Comparison of ENCODE assay signal across 8 cellular contexts in the genomic region with DNA sequence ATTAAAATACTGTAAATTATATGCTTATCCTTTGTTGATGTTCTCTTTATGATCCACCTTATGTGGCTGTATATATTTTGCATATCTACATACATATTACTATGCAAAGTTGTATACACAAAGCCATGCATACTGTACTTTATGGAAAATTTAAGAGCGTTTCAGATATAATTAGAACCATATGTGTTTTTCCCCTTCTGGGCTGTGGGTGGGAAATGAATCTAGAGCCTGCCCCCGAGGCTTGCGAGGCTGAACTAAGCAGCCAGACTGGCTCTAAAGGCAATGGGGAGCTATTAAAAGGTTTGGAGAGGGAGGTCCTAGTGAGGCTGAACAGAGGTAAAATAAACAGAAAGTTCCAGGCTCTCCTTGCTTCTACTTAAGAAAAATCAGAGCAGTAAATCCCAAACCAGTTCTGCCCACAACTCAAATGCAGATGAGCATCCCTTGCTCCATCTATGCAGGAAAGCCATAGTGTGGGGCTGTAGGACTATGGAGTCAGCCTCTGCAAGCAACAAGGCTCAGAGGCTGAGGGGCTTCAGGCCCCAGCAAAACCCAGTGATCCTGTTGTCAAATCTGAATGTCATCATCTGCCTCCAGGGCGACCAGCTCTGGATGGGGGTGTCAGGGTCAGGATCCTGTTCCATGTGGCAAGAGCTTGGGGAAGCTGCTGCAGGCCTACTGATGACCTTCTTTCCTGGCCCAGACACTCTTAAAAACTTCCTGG. TPM values are rescaled to one million over a fixed set of nuclear protein-coding genes. Genes with fewer than 3 reads are reported as not detected.
DNase-seq lines count a peak whose midpoint lies in the region; ATAC-seq, FAIRE-seq and TF ChIP-seq lines count a peak whose summit lies in the region.

No MANE protein-coding gene starts in this region.

- no peak overlapping the region for H2AFZ ChIP-seq in HepG2 (ENCODE audit: low read length)

- no peak for TF ChIP-seq EP300 in A549 (IDR thresholded peaks at IDR 0.05)
- TF ChIP-seq EP300 in HepG2 (IDR thresholded peaks at IDR 0.05; ENCODE audit: low read depth in 2 of 2, low read length in 2 of 2) = no peak
- TF ChIP-seq EP300 in HepG2 (CRISPR knock-in tag; IDR thresholded peaks at IDR 0.05; ENCODE audit: borderline replicate concordance) = no peak

- TF ChIP-seq RAD21 in A549 (conservative IDR thresholded peaks at IDR 0.05 in 1 of 2, IDR thresholded peaks at IDR 0.05 in 1 of 2) (no peak), HepG2 (CRISPR knock-in tag; IDR thresholded peaks at IDR 0.05) (no peak)

- H3K4me3 ChIP-seq in A549 (no peak overlapping the region), HepG2 (replicated peaks in 1 of 3; ENCODE audit: insufficient read depth in 1 of 3, low read depth in 2 of 3, low read length in 3 of 3) (peak overlapping the region; percentile 11 to 74 (median 50); a peak in 5 of 6 replicates), thyroid gland (replicated peaks in 1 of 3) (no peak overlapping the region)

- no peaks in the 10 kb centered on the region for H3K27me3 ChIP-seq in HepG2 (ENCODE audit: control insufficient read depth in 1 of 2, insufficient read depth in 2 of 2, low read length in 2 of 2)
- H3K27me3 ChIP-seq in thyroid gland = no peaks in the 10 kb centered on the region

- TF ChIP-seq POLR2A in A549 (IDR thresholded peaks at IDR 0.05; ENCODE audit: low read length) (no peak), HepG2 (IDR thresholded peaks at IDR 0.05; ENCODE audit: insufficient read depth in 1 of 2, low read depth in 2 of 2, low read length in 2 of 2) (no peak), thyroid gland (IDR thresholded peaks at IDR 0.05) (peak in 1 of 2 donors; percentile 79)

- H3K79me2 ChIP-seq in HepG2 (ENCODE audit: insufficient read depth, low read length) = no peaks in the 10 kb centered on the region

- ATAC-seq in A549 (peak; percentile 2 to 35; a peak in 5 of 6 replicates), HepG2 (peak; percentile 8)

- H4K20me1 ChIP-seq in HepG2 (ENCODE audit: insufficient read depth, low read length) = no peaks in the 10 kb centered on the region

- in situ Hi-C loops in HepG2 (cut with HindIII; ENCODE audit: extremely low pct_ligation_motif_present, low pct_unique_long_range_greater_than_20kb) = no loop called here

- no peak for TF ChIP-seq CTCF in A549 (IDR thresholded peaks at IDR 0.05)
- peak; percentile 31; the same call in 1 of the 2 replicates for TF ChIP-seq CTCF in HepG2 (CRISPR knock-in tag; IDR thresholded peaks at IDR 0.05)
- no peak for TF ChIP-seq CTCF in thyroid gland (IDR thresholded peaks at IDR 0.05)

- peak overlapping the region; percentile 95 for H3K4me2 ChIP-seq in A549
- peak overlapping the region; percentile 91 for H3K4me2 ChIP-seq in HepG2 (ENCODE audit: low read depth, low read length)

- CTCF ChIA-PET in A549 (lab: Yijun Ruan, JAX) = interaction anchor here (0.6 to 2.8 kb wide), 12 partner anchors 12 to 864 kb away, joined by 3 to 29 read pairs (median 6); a partner anchor contains a TSS
- CTCF ChIA-PET in HepG2 (lab: Yijun Ruan, JAX; ENCODE audit: low intra/inter-chr PET ratio, low total read pairs) = no interaction called here

- H3K36me3 ChIP-seq in HepG2 (replicated peaks in 1 of 2; ENCODE audit: control insufficient read depth in 1 of 2, insufficient read depth in 2 of 2, low read length in 2 of 2) = no peaks in the 10 kb centered on the region
- no peaks in the 10 kb centered on the region for H3K36me3 ChIP-seq in thyroid gland

- BruUV-seq in HepG2 (replicated peaks; lab: Mats Ljungman, UMichigan) = no TSS peak

- H3K9me3 ChIP-seq in A549 (no peaks in the 10 kb centered on the region), HepG2 (ENCODE audit: low read length) (no peaks in the 10 kb centered on the region), thyroid gland (no peaks in the 10 kb centered on the region)

- peaks cover 84% of the 10 kb centered on the region for H3K4me1 ChIP-seq in A549
- peaks cover 89% of the 10 kb centered on the region for H3K4me1 ChIP-seq in HepG2 (ENCODE audit: insufficient read depth, low read length)
- peaks cover 63 to 82% of the 10 kb centered on the region in 2 donors for H3K4me1 ChIP-seq in thyroid gland

- WGBS in A549 (ENCODE audit: missing lambda C conversion rate) = 35% methylated on average over 4 of the region's 4 CpGs
- WGBS in HepG2 (ENCODE audit: low lambda C conversion rate) = 52% methylated on average over 3 of the region's 4 CpGs
- WGBS in thyroid gland, 2 donors = 43 to 45% methylated on average over 4 of the region's 4 CpGs

- intact Hi-C loops in HepG2 (cut with micrococcal nuclease; ENCODE audit: unreplicated experiment) (loop anchor here (2.0 kb wide), 2 partner anchors 43 to 69 kb away; a partner anchor contains a TSS), thyroid gland (cut with DNase I) (loop anchor here (5.0 kb wide), 1 partner anchor 68 kb away; no protein-coding TSS in a partner anchor)

- POLR2A ChIA-PET in A549 (lab: Yijun Ruan, JAX) = interaction anchor here (0.5 to 4.8 kb wide), 10 partner anchors 13 to 61 kb away, joined by 3 to 155 read pairs (median 6); a partner anchor contains a TSS
- POLR2A ChIA-PET in HepG2 (lab: Yijun Ruan, JAX) = interaction anchor here (1.1 to 5.8 kb wide), 8 partner anchors 10 to 72 kb away, joined by 3 to 155 read pairs (median 10); a partner anchor contains a TSS

- FAIRE-seq in A549 (lab: Jason Lieb, UNC) (no peak), HepG2 (lab: Jason Lieb, UNC) (no peak)

- H3K9ac ChIP-seq in HepG2 (ENCODE audit: insufficient read depth, low read depth, low read length) = peak overlapping the region; percentile 74

- peak in 1 of 2 experiments; percentile 84 for DNase-seq in A549 (ENCODE audit: low read depth in 1 of 2, low spot score in 1 of 2)
- DNase-seq in HCEC 1CT = peak; percentile 86
- no peak for DNase-seq in HepG2 (ENCODE audit: low spot score)
- DNase-seq in thyroid gland = peak in 1 of 2 donors; percentile 28
- no peak for DNase-seq in NCI-H1436 (lab: John Stamatoyannopoulos, UW)
- DNase-seq in DMS114 treated with DMSO at 0.1 percent for 48 hours (lab: John Stamatoyannopoulos, UW; ENCODE audit: unreplicated experiment) = no peak
- DNase-seq in DMS153 treated with DMSO at 0.1 percent for 48 hours (lab: John Stamatoyannopoulos, UW; ENCODE audit: unreplicated experiment) = no peak

- H3K27ac ChIP-seq in A549 (peak overlapping the region; percentile 99 to 100), angular gyrus (ENCODE audit: low read depth, low read length) (peak overlapping the region; percentile 97), HepG2 (ENCODE audit: extremely low read length, insufficient read depth, low read length) (peak overlapping the region; percentile 91), thyroid gland (peak overlapping the region; percentile 66 to 95 (median 85))

RNA-seq across cellular contexts. Expression of a gene that starts 14.1 kb away (rescaled TPM):
- 329 and 392 TPM in 2 replicates for polyA plus RNA-seq in A549 (2011; rRNA removed)
- polyA plus RNA-seq in A549 (2012; cell fraction: cytosol; rRNA removed) = 189 and 275 TPM in 2 replicates
- 368 and 387 TPM in 2 replicates for polyA plus RNA-seq in A549 (2012; cell fraction: nucleus; rRNA removed)
- 188 to 239 TPM (median 238 TPM) in 3 replicates for polyA plus RNA-seq in A549 (2017; fragmentation: RNase III; extraction: RNeasy Plus Mini Kit Qiagen cat#74134 plus additional on column Dnase treatment)
- polyA minus RNA-seq in A549 (2011; rRNA and poly(A)+ RNA removed) = 299 and 339 TPM in 2 replicates
- 35.2 and 35.6 TPM in 2 replicates for total RNA-seq in HepG2 (2016; rRNA removed; fragmentation: Illumina TruSeq; extraction: Trizol)
- total RNA-seq in HepG2 (2016; cell fraction: cytosol; rRNA removed; fragmentation: Illumina TruSeq; extraction: Trizol; ENCODE audit: low read depth) = 17.3 and 17.4 TPM in 2 replicates
- 35.9 and 37.2 TPM in 2 replicates for total RNA-seq in HepG2 (2016; cell fraction: insoluble cytoplasmic fraction; rRNA removed; fragmentation: Illumina TruSeq; extraction: Trizol)
- total RNA-seq in HepG2 (2016; cell fraction: membrane; rRNA removed; fragmentation: Illumina TruSeq; extraction: Trizol) = 34.5 and 35.2 TPM in 2 replicates
- total RNA-seq in HepG2 (2016; cell fraction: nucleus; rRNA removed; fragmentation: Illumina TruSeq; extraction: Trizol) = 19.2 and 19.4 TPM in 2 replicates
- polyA plus RNA-seq in HepG2 (2011; rRNA removed) = 40.7 and 78.9 TPM in 2 replicates
- polyA plus RNA-seq in HepG2 (2011; cell fraction: cytosol; rRNA removed) = 47.3 and 59.3 TPM in 2 replicates
- 73.1 and 98.3 TPM in 2 replicates for polyA plus RNA-seq in HepG2 (2011; cell fraction: nucleus; rRNA removed)
- polyA plus RNA-seq in HepG2 (2012) = 82.2 and 137 TPM in 2 replicates
- 3.8 and 5.2 TPM in 2 replicates for polyA plus RNA-seq in HepG2 (2016; cell fraction: cytosol; fragmentation: Illumina TruSeq; extraction: Trizol; ENCODE audit: low read depth)
- 24.9 and 26.7 TPM in 2 replicates for polyA plus RNA-seq in HepG2 (2016; cell fraction: insoluble cytoplasmic fraction; fragmentation: Illumina TruSeq; extraction: Trizol; ENCODE audit: low read depth)
- polyA plus RNA-seq in HepG2 (2016; cell fraction: membrane; fragmentation: Illumina TruSeq; extraction: Trizol; ENCODE audit: low read depth) = 8.1 and 8.4 TPM in 2 replicates
- 27.3 and 28.4 TPM in 2 replicates for polyA plus RNA-seq in HepG2 (2016; cell fraction: nucleus; fragmentation: Illumina TruSeq; extraction: Trizol; ENCODE audit: insufficient read depth, low read depth)
- 150 and 161 TPM in 2 replicates for polyA minus RNA-seq in HepG2 (2011; rRNA and poly(A)+ RNA removed; ENCODE audit: low replicate concordance)
- 74.7 and 77.2 TPM in 2 replicates for polyA minus RNA-seq in HepG2 (2011; cell fraction: cytosol; rRNA and poly(A)+ RNA removed)
- 51.2 and 56.2 TPM in 2 replicates for polyA minus RNA-seq in HepG2 (2011; cell fraction: nucleus; rRNA and poly(A)+ RNA removed)
- 100 to 1,000 TPM in 3 of 4 donors, 10 to 100 TPM in 1; 93.0 to 309 (median 134) TPM for total RNA-seq in thyroid gland

RNA-seq across cellular contexts. Expression of a gene that starts 43.6 kb away (rescaled TPM):
- polyA plus RNA-seq in A549 (2011; rRNA removed) (82.3 and 83.7 TPM in 2 replicates), A549 (2017; fragmentation: RNase III; extraction: RNeasy Plus Mini Kit Qiagen cat#74134 plus additional on column Dnase treatment) (56.2 to 58.9 TPM (median 56.5 TPM) in 3 replicates), HepG2 (2011; rRNA removed) (16.6 and 21.6 TPM in 2 replicates)
- 21.6 and 24.9 TPM in 2 replicates for polyA plus RNA-seq in A549 (2012; cell fraction: cytosol; rRNA removed)
- 12.2 and 19.1 TPM in 2 replicates for polyA plus RNA-seq in A549 (2012; cell fraction: nucleus; rRNA removed)
- 35.9 and 39.6 TPM in 2 replicates for polyA minus RNA-seq in A549 (2011; rRNA and poly(A)+ RNA removed)
- total RNA-seq in HepG2 (2016; rRNA removed; fragmentation: Illumina TruSeq; extraction: Trizol) (30.1 and 51.0 TPM in 2 replicates), thyroid gland (10 to 100 TPM; 26.7 to 30.3 (median 28.1) TPM)
- 5.7 and 7.9 TPM in 2 replicates for total RNA-seq in HepG2 (2016; cell fraction: cytosol; rRNA removed; fragmentation: Illumina TruSeq; extraction: Trizol; ENCODE audit: low read depth)
- total RNA-seq in HepG2 (2016; cell fraction: insoluble cytoplasmic fraction; rRNA removed; fragmentation: Illumina TruSeq; extraction: Trizol) = 31.9 and 52.7 TPM in 2 replicates
- total RNA-seq in HepG2 (2016; cell fraction: membrane; rRNA removed; fragmentation: Illumina TruSeq; extraction: Trizol) = 8.5 and 11.2 TPM in 2 replicates
- total RNA-seq in HepG2 (2016; cell fraction: nucleus; rRNA removed; fragmentation: Illumina TruSeq; extraction: Trizol) = 19.7 and 20.4 TPM in 2 replicates
- polyA plus RNA-seq in HepG2 (2011; cell fraction: cytosol; rRNA removed) = 12.4 and 18.1 TPM in 2 replicates
- polyA plus RNA-seq in HepG2 (2011; cell fraction: nucleus; rRNA removed) = 7.4 and 10.0 TPM in 2 replicates
- polyA plus RNA-seq in HepG2 (2012) = 23.8 and 25.1 TPM in 2 replicates
- 2.5 and 3.4 TPM in 2 replicates for polyA plus RNA-seq in HepG2 (2016; cell fraction: cytosol; fragmentation: Illumina TruSeq; extraction: Trizol; ENCODE audit: low read depth)
- 47.4 and 47.8 TPM in 2 replicates for polyA plus RNA-seq in HepG2 (2016; cell fraction: insoluble cytoplasmic fraction; fragmentation: Illumina TruSeq; extraction: Trizol; ENCODE audit: low read depth)
- polyA plus RNA-seq in HepG2 (2016; cell fraction: membrane; fragmentation: Illumina TruSeq; extraction: Trizol; ENCODE audit: low read depth) = 5.9 and 6.9 TPM in 2 replicates
- 22.3 and 27.0 TPM in 2 replicates for polyA plus RNA-seq in HepG2 (2016; cell fraction: nucleus; fragmentation: Illumina TruSeq; extraction: Trizol; ENCODE audit: insufficient read depth, low read depth)
- 21.8 and 33.7 TPM in 2 replicates for polyA minus RNA-seq in HepG2 (2011; rRNA and poly(A)+ RNA removed; ENCODE audit: low replicate concordance)
- polyA minus RNA-seq in HepG2 (2011; cell fraction: cytosol; rRNA and poly(A)+ RNA removed) = 16.5 and 21.2 TPM in 2 replicates
- 25.8 and 32.3 TPM in 2 replicates for polyA minus RNA-seq in HepG2 (2011; cell fraction: nucleus; rRNA and poly(A)+ RNA removed)

RNA-seq across cellular contexts. Expression of a gene that starts 43.8 kb away (rescaled TPM):
- 136 and 165 TPM in 2 replicates for polyA plus RNA-seq in A549 (2011; rRNA removed)
- 61.1 and 70.5 TPM in 2 replicates for polyA plus RNA-seq in A549 (2012; cell fraction: cytosol; rRNA removed)
- 13.7 and 21.8 TPM in 2 replicates for polyA plus RNA-seq in A549 (2012; cell fraction: nucleus; rRNA removed)
- 75.1 to 86.1 TPM (median 79.8 TPM) in 3 replicates for polyA plus RNA-seq in A549 (2017; fragmentation: RNase III; extraction: RNeasy Plus Mini Kit Qiagen cat#74134 plus additional on column Dnase treatment)
- polyA minus RNA-seq in A549 (2011; rRNA and poly(A)+ RNA removed) = 36.8 and 46.6 TPM in 2 replicates
- 74.8 and 95.6 TPM in 2 replicates for total RNA-seq in HepG2 (2016; rRNA removed; fragmentation: Illumina TruSeq; extraction: Trizol)
- total RNA-seq in HepG2 (2016; cell fraction: cytosol; rRNA removed; fragmentation: Illumina TruSeq; extraction: Trizol; ENCODE audit: low read depth) = 91.2 and 103 TPM in 2 replicates
- total RNA-seq in HepG2 (2016; cell fraction: insoluble cytoplasmic fraction; rRNA removed; fragmentation: Illumina TruSeq; extraction: Trizol) = 76.8 and 94.9 TPM in 2 replicates
- 149 and 166 TPM in 2 replicates for total RNA-seq in HepG2 (2016; cell fraction: membrane; rRNA removed; fragmentation: Illumina TruSeq; extraction: Trizol)
- 25.8 and 31.4 TPM in 2 replicates for total RNA-seq in HepG2 (2016; cell fraction: nucleus; rRNA removed; fragmentation: Illumina TruSeq; extraction: Trizol)
- 70.4 and 89.4 TPM in 2 replicates for polyA plus RNA-seq in HepG2 (2011; rRNA removed)
- polyA plus RNA-seq in HepG2 (2011; cell fraction: cytosol; rRNA removed) = 49.3 and 62.9 TPM in 2 replicates
- 10.9 and 14.2 TPM in 2 replicates for polyA plus RNA-seq in HepG2 (2011; cell fraction: nucleus; rRNA removed)
- polyA plus RNA-seq in HepG2 (2012) = 59.2 and 62.8 TPM in 2 replicates
- polyA plus RNA-seq in HepG2 (2016; cell fraction: cytosol; fragmentation: Illumina TruSeq; extraction: Trizol; ENCODE audit: low read depth) = 138 and 184 TPM in 2 replicates
- 106 and 114 TPM in 2 replicates for polyA plus RNA-seq in HepG2 (2016; cell fraction: insoluble cytoplasmic fraction; fragmentation: Illumina TruSeq; extraction: Trizol; ENCODE audit: low read depth)
- polyA plus RNA-seq in HepG2 (2016; cell fraction: membrane; fragmentation: Illumina TruSeq; extraction: Trizol; ENCODE audit: low read depth) = 159 and 184 TPM in 2 replicates
- polyA plus RNA-seq in HepG2 (2016; cell fraction: nucleus; fragmentation: Illumina TruSeq; extraction: Trizol; ENCODE audit: insufficient read depth, low read depth) = 52.6 and 58.6 TPM in 2 replicates
- 27.8 and 41.1 TPM in 2 replicates for polyA minus RNA-seq in HepG2 (2011; rRNA and poly(A)+ RNA removed; ENCODE audit: low replicate concordance)
- 13.3 and 15.2 TPM in 2 replicates for polyA minus RNA-seq in HepG2 (2011; cell fraction: cytosol; rRNA and poly(A)+ RNA removed)
- 9.3 and 13.2 TPM in 2 replicates for polyA minus RNA-seq in HepG2 (2011; cell fraction: nucleus; rRNA and poly(A)+ RNA removed)
- 100 to 1,000 TPM; 100 to 214 (median 129) TPM for total RNA-seq in thyroid gland

Comparison
In these comparisons a context has a peak if more than half of its experiments do, and no peak if none do; other contexts are left out.
1. H3K4me3 ChIP-seq: peak in HepG2 (3 of 3); none in A549 (single experiment) and thyroid gland (0 of 3).
2. Peak in every context shown above with its lines, with median percentiles within 50 percentile points of each other: H3K27ac ChIP-seq.